ENCODE assay signal across 8 cellular contexts in the genomic region with DNA sequence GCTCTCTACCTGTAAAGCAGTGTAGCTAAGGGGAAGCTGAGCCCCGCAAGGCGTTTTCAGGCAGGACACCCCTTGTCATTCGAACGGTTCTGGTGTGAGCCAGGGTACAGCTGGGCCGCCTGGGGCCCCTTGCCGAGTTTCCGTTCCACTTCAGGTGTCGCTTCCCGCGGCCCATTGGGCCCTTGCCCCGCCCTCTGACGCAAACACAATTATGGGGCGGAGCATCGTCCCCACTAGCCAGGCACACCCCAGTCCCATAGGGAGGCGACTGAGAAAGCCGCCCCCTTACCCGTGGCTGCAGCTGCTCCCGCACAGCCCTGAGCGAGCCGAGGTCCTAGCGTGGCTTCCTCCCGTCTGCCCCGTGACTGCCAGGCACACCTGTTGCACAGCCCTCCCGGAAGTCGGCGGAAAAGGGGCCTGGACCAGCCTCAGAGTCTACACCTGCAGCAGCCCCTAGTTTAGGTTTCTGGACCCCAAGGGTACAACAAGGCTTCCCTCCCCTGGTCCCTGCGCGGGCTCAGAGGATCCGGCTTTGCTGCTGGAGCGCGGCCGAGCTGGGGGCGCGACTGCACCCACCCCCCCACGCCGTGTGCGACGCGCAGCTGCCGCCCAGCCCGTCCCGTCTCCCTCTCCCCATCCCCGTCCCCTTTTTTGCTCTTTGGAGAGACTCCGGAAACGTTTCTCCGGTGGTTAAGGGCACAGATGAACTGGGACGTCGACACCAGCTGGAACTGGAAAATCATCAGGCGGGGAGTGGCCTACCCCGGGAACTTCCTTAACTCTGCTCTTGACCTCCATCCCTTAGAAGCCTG. TPM values are rescaled to one million over a fixed set of nuclear protein-coding genes. Genes with fewer than 3 reads are reported as not detected.
A peak's percentile ranks its signal among the peaks of the same experiment; 100 is the strongest.
DNase-seq lines count a peak whose midpoint lies in the region; ATAC-seq and TF ChIP-seq lines count a peak whose summit lies in the region.

A gene with protein sequence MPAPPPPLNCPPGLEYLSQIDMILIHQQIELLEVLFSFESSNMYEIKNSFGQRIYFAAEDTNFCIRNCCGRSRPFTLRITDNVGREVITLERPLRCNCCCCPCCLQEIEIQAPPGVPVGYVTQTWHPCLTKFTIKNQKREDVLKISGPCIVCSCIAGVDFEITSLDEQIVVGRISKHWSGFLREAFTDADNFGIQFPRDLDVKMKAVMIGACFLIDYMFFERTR (minus strand): TSS at position 356 of the 812 bp plus-strand sequence. CDS start 9,657 bp downstream, outside the sequence.

- no peaks in the 10 kb centered on the region for H3K9me3 ChIP-seq in lung (ENCODE audit: control insufficient read depth in 2 of 2, insufficient read depth in 1 of 2, low read length in 1 of 2)

- CTCF ChIA-PET in Calu3 (lab: Charles Lee), result interaction anchor here (0.6 to 0.8 kb wide), 3 partner anchors 38 to 60 kb away, joined by 3 to 5 read pairs (median 4); no protein-coding TSS in a partner anchor

- peaks cover 22% of the 10 kb centered on the region for H3K36me3 Mint-ChIP-seq in Calu3 (ENCODE audit: insufficient read depth, unreplicated experiment)
- peaks cover 6% of the 10 kb centered on the region for H3K36me3 Mint-ChIP-seq in dendritic cell treated with granulocyte-macrophage colony-stimulating factor and Interleukin-4, amounts not matched to agents 40 ng/mL and 50 ng/mL, for 4 days (ENCODE audit: low read depth)

- BruUV-seq in Calu3 (replicated peaks; lab: Mats Ljungman, UMichigan), result no TSS peak

- intact Hi-C loops in Calu3 (cut with micrococcal nuclease; ENCODE audit: unreplicated experiment), result loop anchor here (2.0 kb wide), 2 partner anchors 33 to 75 kb away; partner anchors contain the start of gene PLSCR1
- intact Hi-C loops in dendritic cell treated with granulocyte-macrophage colony-stimulating factor and Interleukin-4, amounts not matched to agents 40 ng/mL and 50 ng/mL, for 4 days (cut with micrococcal nuclease), result loop anchor here (2.0 kb wide), 1 partner anchor 75 kb away; the partner anchor contains the start of gene PLSCR1

- peaks cover 0 to 7% of the 10 kb centered on the region in 2 donors for H3K4me1 ChIP-seq in lung (ENCODE audit: control insufficient read depth in 2 of 2, insufficient read depth in 2 of 2, low read length in 2 of 2)

- H3K4me3 Mint-ChIP-seq in Calu3 (ENCODE audit: low read depth, unreplicated experiment), result peak within 1 kb of the TSS; percentile 79
- peak within 1 kb of the TSS; percentile 89 for H3K4me3 Mint-ChIP-seq in dendritic cell treated with granulocyte-macrophage colony-stimulating factor and Interleukin-4, amounts not matched to agents 40 ng/mL and 50 ng/mL, for 4 days

- peak within 1 kb of the TSS; percentile 68 for H3K27ac Mint-ChIP-seq in Calu3 (ENCODE audit: unreplicated experiment)
- H3K27ac Mint-ChIP-seq in dendritic cell treated with granulocyte-macrophage colony-stimulating factor and Interleukin-4, amounts not matched to agents 40 ng/mL and 50 ng/mL, for 4 days, result peak within 1 kb of the TSS; percentile 92

- peaks cover 51% of the 10 kb centered on the region for H3K4me1 Mint-ChIP-seq in Calu3 (ENCODE audit: low read depth, unreplicated experiment)
- peaks cover 9% of the 10 kb centered on the region for H3K4me1 Mint-ChIP-seq in dendritic cell treated with granulocyte-macrophage colony-stimulating factor and Interleukin-4, amounts not matched to agents 40 ng/mL and 50 ng/mL, for 4 days (ENCODE audit: low read depth)

- H3K27ac ChIP-seq in lung (ENCODE audit: low read depth in 1 of 2, low read length in 1 of 2), result peak within 1 kb of the TSS in 1 of 2 donors; percentile 85

- H3K27me3 Mint-ChIP-seq in Calu3 (ENCODE audit: unreplicated experiment), result no peaks in the 10 kb centered on the region
- H3K27me3 Mint-ChIP-seq in dendritic cell treated with granulocyte-macrophage colony-stimulating factor and Interleukin-4, amounts not matched to agents 40 ng/mL and 50 ng/mL, for 4 days, result peaks cover 3% of the 10 kb centered on the region

- H3K36me3 ChIP-seq in lung (ENCODE audit: control insufficient read depth in 2 of 2, insufficient read depth in 2 of 2, low read length in 2 of 2), result no peaks in the 10 kb centered on the region

- TF ChIP-seq CTCF in Calu3 (IDR thresholded peaks at IDR 0.05; ENCODE audit: unreplicated experiment) (no peak), lung (IDR thresholded peaks at IDR 0.05; ENCODE audit: control extremely low read depth, extremely low read depth) (no peak)

- DNase-seq in Calu3 (peak; percentile 92), lung (ENCODE audit: low spot score) (peak; percentile 82), SW 1271 (lab: John Stamatoyannopoulos, UW) (no peak)
- DNase-seq in Jurkat, Clone E6-1 (ENCODE audit: low read depth, low spot score), result no peak
- DNase-seq in activated CD4-positive, alpha-beta T cell treated with anti-CD3 and anti-CD28 coated beads for 48 hours, result peak; percentile 77
- peak; percentile 27 for DNase-seq in stimulated activated CD8-positive, alpha-beta memory T cell treated with anti-CD3 and anti-CD28 coated beads, Interleukin-15, amount 100 ng/mL, for 24 hours (ENCODE audit: low read depth)

- ATAC-seq in GM21360 (IDR thresholded peaks at IDR 0.05; ENCODE audit: unreplicated experiment) (peak; percentile 98), lung (ENCODE audit: insufficient read depth, low FRiP score) (peak; percentile 84)

- H3K9me3 Mint-ChIP-seq in Calu3 (ENCODE audit: low read depth, unreplicated experiment), result no peaks in the 10 kb centered on the region
- H3K9me3 Mint-ChIP-seq in dendritic cell treated with granulocyte-macrophage colony-stimulating factor and Interleukin-4, amounts not matched to agents 40 ng/mL and 50 ng/mL, for 4 days, result no peaks in the 10 kb centered on the region

- WGBS in lung, 2 donors, result 7 to 9% methylated on average over 50 of the region's 50 CpGs

- H3K27me3 ChIP-seq in lung (ENCODE audit: control insufficient read depth, insufficient read depth), result no peaks in the 10 kb centered on the region

- peak within 1 kb of the TSS; percentile 27 for H3K4me3 ChIP-seq in Jurkat, Clone E6-1 (ENCODE audit: low read length)
- H3K4me3 ChIP-seq in lung, result peak within 1 kb of the TSS; percentile 61

RNA-seq across cellular contexts. Expression of the gene that starts here (rescaled TPM):
- 2.9 and 5.1 TPM in 2 replicates for total RNA-seq in Calu3 (2022)
- polyA plus RNA-seq in Jurkat, Clone E6-1 (2012; ENCODE audit: insufficient read depth, insufficient read length), result not detected
- total RNA-seq in lung, result not detected
- under 1 TPM; 0.03 to 0.33 TPM for polyA plus RNA-seq in lung

Comparison
In these comparisons a context has a peak if more than half of its experiments do, and no peak if none do; other contexts are left out.
1. Peak in DNase-seq, ATAC-seq and H3K4me3 ChIP-seq in lung; RNA of the gene not detected or under 1 TPM.
2. DNase-seq: peak in Calu3 (single experiment), activated CD4-positive, alpha-beta T cell treated with anti-CD3 and anti-CD28 coated beads for 48 hours (single experiment) and stimulated activated CD8-positive, alpha-beta memory T cell treated with anti-CD3 and anti-CD28 coated beads, Interleukin-15, amount 100 ng/mL, for 24 hours (single experiment); none in Jurkat, Clone E6-1 (single experiment) and SW 1271 (0 of 2).